1 cellular context compared by ENCODE assay signal in the genomic region with DNA sequence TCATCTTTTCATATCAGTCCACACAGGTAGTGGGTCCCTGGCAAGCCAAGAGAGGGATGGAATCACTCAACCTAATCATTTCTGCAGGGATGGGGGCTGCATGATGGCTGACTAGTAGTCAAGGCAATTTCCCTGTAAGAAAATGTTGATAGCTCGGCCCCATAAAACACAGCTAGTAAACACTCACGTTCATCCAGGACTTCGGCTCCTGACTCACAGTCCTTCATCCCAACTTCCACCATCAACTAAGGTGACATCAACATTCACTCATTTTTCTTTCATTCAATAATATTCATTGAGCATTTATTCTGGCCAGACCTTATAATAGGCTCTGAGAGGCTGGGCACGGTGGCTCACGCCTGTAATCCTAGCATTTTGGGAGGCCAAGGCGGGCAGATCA.
TF ChIP-seq lines count a peak whose summit lies in the region.

No MANE protein-coding gene starts in this region.

TF ChIP-seq in GM23338, 12 proteins besides CTCF, POLR2A, EP300 and RAD21 (continued from another document):
- TF ChIP-seq ZNF462 (CRISPR knock-in tag; IDR thresholded peaks at IDR 0.05) = no peak
- TF ChIP-seq EZH2 (IDR thresholded peaks at IDR 0.05; ENCODE audit: low read depth, unreplicated experiment) = no peak
TF ChIP-seq in GM23338: peak in this region for 0.
